15 cellular contexts compared by ENCODE assay signal in genomic region chr2:239674101-239674980, GRCh38.
"Had no signal": no experiment of that assay in that cellular context is flagged by ENCODE, and none has a peak within 500 bp of the region (broad histone marks: within the 10 kb centered on the region; RNA-seq: fewer than 3 reads in every experiment).

No MANE protein-coding gene starts in this region.

- H3K36me3 Mint-ChIP-seq: activated naive CD8-positive, alpha-beta T cell; brain had no signal

- H3K36me3 ChIP-seq: gastrocnemius medialis, heart right ventricle, prostate gland, sigmoid colon, suprapubic skin had no signal

- H3K27ac ChIP-seq: gastrocnemius medialis, heart right ventricle, prostate gland, sigmoid colon, suprapubic skin had no signal

- H3K9me3 ChIP-seq: gastrocnemius medialis, heart right ventricle, prostate gland, sigmoid colon, suprapubic skin had no signal

- H3K4me3 Mint-ChIP-seq: activated naive CD8-positive, alpha-beta T cell; activated T-cell treated with anti-CD3 and anti-CD28 coated beads, Interleukin-2, amount 50 U/mL, for 4 hours; brain had no signal

- H3K9me3 Mint-ChIP-seq: activated T-cell treated with anti-CD3 and anti-CD28 coated beads, Interleukin-2, amount 50 U/mL, for 4 hours had no signal

- H3K27me3 ChIP-seq: gastrocnemius medialis, sigmoid colon, suprapubic skin had no signal

- DNase-seq: activated CD4-positive, alpha-beta T cell treated with anti-CD3 and anti-CD28 coated beads for 4 hours; activated effector memory CD4-positive, alpha-beta T cell treated with anti-CD3 and anti-CD28 coated beads, Interleukin-2, amount 50 U/mL, for 16 hours; activated T-cell treated with anti-CD3 and anti-CD28 coated beads, Interleukin-2, amount 50 U/mL, for 4 hours; amygdala; gastrocnemius medialis; heart right ventricle; midbrain; sigmoid colon; stimulated activated CD4-positive, alpha-beta T cell treated with anti-CD3 and anti-CD28 coated beads, Interleukin-2, amount 100 ng/mL, for 24 hours; stimulated activated naive CD8-positive, alpha-beta T cell treated with anti-CD3 and anti-CD28 coated beads, Interleukin-15, Interleukin-2, amounts not matched to agents 100 U/mL and 50 U/mL, for 24 hours had no signal

- H3K27me3 Mint-ChIP-seq: activated naive CD8-positive, alpha-beta T cell had no signal

- ATAC-seq: gastrocnemius medialis; heart right ventricle; SK-N-SH treated with all-trans-retinoic acid at 6 μM for 48 hours; stimulated activated naive CD8-positive, alpha-beta T cell treated with anti-CD3 and anti-CD28 coated beads, Interleukin-15, Interleukin-2, amounts not matched to agents 100 U/mL and 50 U/mL, for 24 hours had no signal

- H3K27ac Mint-ChIP-seq: activated naive CD8-positive, alpha-beta T cell had no signal

- H3K4me3 ChIP-seq: gastrocnemius medialis, heart right ventricle, prostate gland, sigmoid colon, suprapubic skin had no signal

- H3K4me1 ChIP-seq: gastrocnemius medialis, heart right ventricle, prostate gland, suprapubic skin had no signal
